In genomic region chr6:134245691-134246090, GRCh38 we compare ENCODE assay signal across 14 cellular contexts.
DNase-seq lines count a peak whose midpoint lies in the region; ATAC-seq, FAIRE-seq and TF ChIP-seq lines count a peak whose summit lies in the region.
"Had no signal": no experiment of that assay in that cellular context is flagged by ENCODE, and none has a peak within 500 bp of the region (broad histone marks: within the 10 kb centered on the region; RNA-seq: fewer than 3 reads in every experiment).

No MANE protein-coding gene starts in this region.

- H4K20me1 ChIP-seq in HepG2 (ENCODE audit: insufficient read depth, low read length) = no peaks in the 10 kb centered on the region

- FAIRE-seq in HepG2 (lab: Jason Lieb, UNC) = no peak

- H3K9ac ChIP-seq in HepG2 (ENCODE audit: insufficient read depth, low read depth, low read length) = no peak overlapping the region

- peak overlapping the region; percentile 72 for H3K27ac Mint-ChIP-seq in activated naive CD4-positive, alpha-beta T cell treated with anti-CD3 and anti-CD28 coated beads, Interleukin-2, amount 50 U/mL, for 24 hours
- H3K27ac Mint-ChIP-seq in stimulated activated memory B cell treated with anti-CD40 and anti-IgM and Interleukin-4, amounts not matched to agents 10 μg/mL and 1 μg/mL and 100 μg/mL, for 72 hours = peak overlapping the region; percentile 31
- H3K27ac Mint-ChIP-seq: endodermal cell had no signal

- intact Hi-C loops in HepG2 (cut with micrococcal nuclease; ENCODE audit: unreplicated experiment) = no loop called here

- H2AFZ ChIP-seq in HepG2 (ENCODE audit: low read length) = no peak overlapping the region

- H3K4me1 ChIP-seq in RWPE2 (ENCODE audit: insufficient read depth, poor library complexity, severe bottlenecking) (peaks cover 26% of the 10 kb centered on the region), HepG2 (ENCODE audit: insufficient read depth, low read length) (peaks cover 49% of the 10 kb centered on the region)

- H3K79me2 ChIP-seq in HepG2 (ENCODE audit: insufficient read depth, low read length) = no peaks in the 10 kb centered on the region

- no peak for TF ChIP-seq POLR2A in HepG2 (IDR thresholded peaks at IDR 0.05; ENCODE audit: insufficient read depth in 1 of 2, low read depth in 2 of 2, low read length in 2 of 2)

- H3K27ac ChIP-seq in RWPE2 (ENCODE audit: poor library complexity, severe bottlenecking) (peak overlapping the region; percentile 22), HepG2 (ENCODE audit: extremely low read length, insufficient read depth, low read length) (no peak overlapping the region)

- H3K36me3 ChIP-seq in RWPE2 (ENCODE audit: low read depth) (no peaks in the 10 kb centered on the region), HepG2 (replicated peaks in 1 of 2; ENCODE audit: control insufficient read depth in 1 of 2, insufficient read depth in 2 of 2, low read length in 2 of 2) (no peaks in the 10 kb centered on the region)

- H3K4me2 ChIP-seq in HepG2 (ENCODE audit: low read depth, low read length) = no peak overlapping the region

- H3K27me3 ChIP-seq in RWPE2 (ENCODE audit: insufficient read depth, poor library complexity, severe bottlenecking) (no peaks in the 10 kb centered on the region), HepG2 (ENCODE audit: control insufficient read depth in 1 of 2, insufficient read depth in 2 of 2, low read length in 2 of 2) (no peaks in the 10 kb centered on the region)

- H3K27me3 Mint-ChIP-seq in activated naive CD4-positive, alpha-beta T cell treated with anti-CD3 and anti-CD28 coated beads, Interleukin-2, amount 50 U/mL, for 24 hours = no peaks in the 10 kb centered on the region
- H3K27me3 Mint-ChIP-seq in stimulated activated memory B cell treated with anti-CD40 and anti-IgM and Interleukin-4, amounts not matched to agents 10 μg/mL and 1 μg/mL and 100 μg/mL, for 72 hours = no peaks in the 10 kb centered on the region

- in situ Hi-C loops in HepG2 (cut with HindIII; ENCODE audit: extremely low pct_ligation_motif_present, low pct_unique_long_range_greater_than_20kb) = loop anchor here (5.0 kb wide), 1 partner anchor 63 kb away; no protein-coding TSS in a partner anchor

- no peak for DNase-seq in activated naive CD4-positive, alpha-beta T cell treated with anti-CD3 and anti-CD28 coated beads, Interleukin-2, amount 50 U/mL, for 16 hours
- DNase-seq in RWPE2 (ENCODE audit: low spot score) = no peak
- peak; percentile 72 for DNase-seq in epithelial cell of esophagus (ENCODE audit: low read depth)
- DNase-seq in HepG2 (ENCODE audit: low spot score) = no peak
- no peak for DNase-seq in GM19240 (ENCODE audit: insufficient read length, low spot score)
- DNase-seq: endodermal cell, NCI-H2081, NCI-H524 treated with DMSO at 0.1 percent for 48 hours, occipital lobe, right cardiac atrium had no signal

- POLR2A ChIA-PET in HepG2 (lab: Yijun Ruan, JAX) = no interaction called here

- no peak overlapping the region for H3K4me3 ChIP-seq in RWPE2 (ENCODE audit: severe bottlenecking)
- H3K4me3 ChIP-seq in epithelial cell of esophagus (ENCODE audit: low read length) = no peak overlapping the region
- H3K4me3 ChIP-seq in HepG2 (replicated peaks in 1 of 3; ENCODE audit: insufficient read depth in 1 of 3, low read depth in 2 of 3, low read length in 3 of 3) = no peak overlapping the region

- WGBS in HepG2 (ENCODE audit: low lambda C conversion rate) = 83% methylated on average over 1 of the region's 1 CpG

- H3K4me1 Mint-ChIP-seq in activated naive CD4-positive, alpha-beta T cell treated with anti-CD3 and anti-CD28 coated beads, Interleukin-2, amount 50 U/mL, for 24 hours = peaks cover 65% of the 10 kb centered on the region
- H3K4me1 Mint-ChIP-seq in stimulated activated memory B cell treated with anti-CD40 and anti-IgM and Interleukin-4, amounts not matched to agents 10 μg/mL and 1 μg/mL and 100 μg/mL, for 72 hours = peaks cover 58% of the 10 kb centered on the region
- H3K4me1 Mint-ChIP-seq: endodermal cell had no signal

- CTCF ChIA-PET in HepG2 (lab: Yijun Ruan, JAX; ENCODE audit: low intra/inter-chr PET ratio, low total read pairs) = no interaction called here

- no TSS peak for BruUV-seq in HepG2 (replicated peaks; lab: Mats Ljungman, UMichigan)

- H3K9me3 ChIP-seq in RWPE2 (ENCODE audit: severe bottlenecking) = no peaks in the 10 kb centered on the region
- H3K9me3 ChIP-seq in HepG2 (ENCODE audit: low read length) = no peaks in the 10 kb centered on the region

- no peak overlapping the region for H3K4me3 Mint-ChIP-seq in activated naive CD4-positive, alpha-beta T cell treated with anti-CD3 and anti-CD28 coated beads, Interleukin-2, amount 50 U/mL, for 24 hours
- no peak overlapping the region for H3K4me3 Mint-ChIP-seq in stimulated activated memory B cell treated with anti-CD40 and anti-IgM and Interleukin-4, amounts not matched to agents 10 μg/mL and 1 μg/mL and 100 μg/mL, for 72 hours
- H3K4me3 Mint-ChIP-seq: endodermal cell had no signal

- no peak for ATAC-seq in RWPE2 (ENCODE audit: low read depth)
- no peak for ATAC-seq in stimulated activated memory B cell treated with anti-CD40 and anti-IgM and Interleukin-4, amounts not matched to agents 10 μg/mL and 1 μg/mL and 100 μg/mL, for 72 hours
- no peak for ATAC-seq in HepG2
- no peak for ATAC-seq in GM21717 (IDR thresholded peaks at IDR 0.05; ENCODE audit: unreplicated experiment)
- ATAC-seq: PC-3, right cardiac atrium had no signal

- TF ChIP-seq CTCF in RWPE2 (IDR thresholded peaks at IDR 0.05; ENCODE audit: poor library complexity, severe bottlenecking) (no peak), epithelial cell of esophagus (IDR thresholded peaks at IDR 0.05; ENCODE audit: insufficient read depth, low read depth, low read length, missing control alignments) (no peak), HepG2 (CRISPR knock-in tag; IDR thresholded peaks at IDR 0.05) (no peak)

- peaks cover 2% of the 10 kb centered on the region for H3K36me3 Mint-ChIP-seq in activated naive CD4-positive, alpha-beta T cell treated with anti-CD3 and anti-CD28 coated beads, Interleukin-2, amount 50 U/mL, for 24 hours
- peaks cover 5% of the 10 kb centered on the region for H3K36me3 Mint-ChIP-seq in stimulated activated memory B cell treated with anti-CD40 and anti-IgM and Interleukin-4, amounts not matched to agents 10 μg/mL and 1 μg/mL and 100 μg/mL, for 72 hours

- no peak for TF ChIP-seq EP300 in HepG2 (IDR thresholded peaks at IDR 0.05; ENCODE audit: low read depth in 2 of 2, low read length in 2 of 2)
- no peak for TF ChIP-seq EP300 in HepG2 (CRISPR knock-in tag; IDR thresholded peaks at IDR 0.05; ENCODE audit: borderline replicate concordance)

- peaks cover 4% of the 10 kb centered on the region for H3K9me3 Mint-ChIP-seq in activated naive CD4-positive, alpha-beta T cell treated with anti-CD3 and anti-CD28 coated beads, Interleukin-2, amount 50 U/mL, for 24 hours
- peaks cover 3% of the 10 kb centered on the region for H3K9me3 Mint-ChIP-seq in stimulated activated memory B cell treated with anti-CD40 and anti-IgM and Interleukin-4, amounts not matched to agents 10 μg/mL and 1 μg/mL and 100 μg/mL, for 72 hours

- TF ChIP-seq RAD21 in HepG2 (CRISPR knock-in tag; IDR thresholded peaks at IDR 0.05) = no peak

TF ChIP-seq in HepG2, 621 proteins besides CTCF, POLR2A, EP300 and RAD21:
- no peak for TF ChIP-seq REPIN1 (CRISPR knock-in tag; IDR thresholded peaks at IDR 0.05; ENCODE audit: borderline replicate concordance, low read depth)
- no peak for TF ChIP-seq TEAD3 (CRISPR knock-in tag; optimal IDR thresholded peaks at IDR 0.05; ENCODE audit: borderline replicate concordance)
- no peak for TF ChIP-seq ZNF761 (CRISPR knock-in tag; conservative IDR thresholded peaks at IDR 0.05)
